ENCODE assay signal across 27 cellular contexts in genomic region chr10:58573970-58574538, GRCh38.
DNase-seq lines count a peak whose midpoint lies in the region; ATAC-seq and TF ChIP-seq lines count a peak whose summit lies in the region.
"Had no signal": no experiment of that assay in that cellular context is flagged by ENCODE, and none has a peak within 500 bp of the region (broad histone marks: within the 10 kb centered on the region; RNA-seq: fewer than 3 reads in every experiment).

No MANE protein-coding gene starts in this region.

- 66% methylated on average over 3 of the region's 3 CpGs for WGBS in smooth muscle cell (ENCODE audit: low lambda C conversion rate)

- peaks cover 7% of the 10 kb centered on the region for H3K36me3 Mint-ChIP-seq in MCF 10A (ENCODE audit: insufficient read depth, unreplicated experiment)
- H3K36me3 Mint-ChIP-seq: CD4-positive, alpha-beta memory T cell; stimulated activated naive B cell treated with anti-CD40 and anti-IgM and Interleukin-4, amounts not matched to agents 10 μg/mL and 1 μg/mL and 100 μg/mL, for 72 hours had no signal

- no peaks in the 10 kb centered on the region for H3K27me3 Mint-ChIP-seq in MCF 10A (ENCODE audit: insufficient read depth, unreplicated experiment)
- H3K27me3 Mint-ChIP-seq: stimulated activated naive B cell treated with anti-CD40 and anti-IgM and Interleukin-4, amounts not matched to agents 10 μg/mL and 1 μg/mL and 100 μg/mL, for 72 hours had no signal

- H3K9me3 Mint-ChIP-seq in MCF 10A (ENCODE audit: unreplicated experiment): no peaks in the 10 kb centered on the region
- H3K9me3 Mint-ChIP-seq: T-helper 2 cell treated with Interferon-gamma antibody and Interleukin-4, amounts not matched to agents 5 μg/mL and 100 μg/mL, for 36 hours had no signal

- DNase-seq in breast epithelium (ENCODE audit: low spot score in 2 of 2): no peak
- no peak for DNase-seq in MCF 10A (ENCODE audit: unreplicated experiment)
- DNase-seq in NCI-H82 treated with DMSO at 0.1 percent for 48 hours (lab: John Stamatoyannopoulos, UW; ENCODE audit: unreplicated experiment): peak; percentile 51
- peak; percentile 88 for DNase-seq in fibroblast of peridontal ligament (ENCODE audit: extremely low read depth)
- DNase-seq in smooth muscle cell (lab: John Stamatoyannopoulos, UW; ENCODE audit: unreplicated experiment): no peak
- no peak for DNase-seq in HCEC 1CT
- DNase-seq in GM10248 (ENCODE audit: extremely low spot score): no peak
- DNase-seq: activated CD4-positive, alpha-beta T cell treated with anti-CD3 and anti-CD28 coated beads, Interleukin-2, amount 50 U/mL, for 4 hours; amygdala; caudate nucleus; CD4-positive, alpha-beta memory T cell; DMS53; dorsolateral prefrontal cortex; glutamatergic neuron; H9; left colon; midbrain; MM.1S; NCI-H345; NK-92 treated with Interleukin-12 subunit alpha and Interleukin-12 subunit beta, amount 100 ng/mL, for 24 hours; stimulated activated CD4-positive, alpha-beta T cell treated with anti-CD3 and anti-CD28 coated beads, Interleukin-2, amount 100 ng/mL, for 24 hours; stimulated activated naive B cell treated with anti-CD40 and anti-IgM and Interleukin-4, amounts not matched to agents 10 μg/mL and 1 μg/mL and 100 μg/mL, for 72 hours; WERI-Rb-1 had no signal

- H2AFZ ChIP-seq in smooth muscle cell (ENCODE audit: low read depth): no peak overlapping the region

- H3K4me3 Mint-ChIP-seq in MCF 10A (ENCODE audit: unreplicated experiment): no peak overlapping the region
- H3K4me3 Mint-ChIP-seq: CD4-positive, alpha-beta memory T cell; H9; stimulated activated naive B cell treated with anti-CD40 and anti-IgM and Interleukin-4, amounts not matched to agents 10 μg/mL and 1 μg/mL and 100 μg/mL, for 72 hours; T-helper 2 cell treated with Interferon-gamma antibody and Interleukin-4, amounts not matched to agents 5 μg/mL and 100 μg/mL, for 36 hours had no signal

- ATAC-seq in HG02798 (IDR thresholded peaks at IDR 0.05; ENCODE audit: poor library complexity, unreplicated experiment): no peak
- ATAC-seq: left colon; stimulated activated naive B cell treated with anti-CD40 and anti-IgM and Interleukin-4, amounts not matched to agents 10 μg/mL and 1 μg/mL and 100 μg/mL, for 72 hours had no signal

- BruUV-seq in MCF 10A (replicated peaks; lab: Mats Ljungman, UMichigan): no TSS peak

- peaks cover 15% of the 10 kb centered on the region for H4K20me1 ChIP-seq in smooth muscle cell (ENCODE audit: low read depth)

- H3K36me3 ChIP-seq in breast epithelium (no peaks in the 10 kb centered on the region), smooth muscle cell (ENCODE audit: low read depth) (no peaks in the 10 kb centered on the region)
- H3K36me3 ChIP-seq: thoracic aorta, WERI-Rb-1 had no signal

- intact Hi-C loops in breast epithelium (cut with DNase I; ENCODE audit: low total_unique reads): no loop called here
- intact Hi-C loops in MCF 10A (cut with micrococcal nuclease): no loop called here

- H3K4me1 ChIP-seq in breast epithelium (peaks cover 0 to 2% of the 10 kb centered on the region in 2 donors), smooth muscle cell (ENCODE audit: low read depth) (peaks cover 7% of the 10 kb centered on the region)

- H3K27me3 ChIP-seq in breast epithelium: no peaks in the 10 kb centered on the region
- H3K27me3 ChIP-seq in smooth muscle cell (ENCODE audit: low read depth): no peaks in the 10 kb centered on the region
- H3K27me3 ChIP-seq: dorsolateral prefrontal cortex had no signal

- H3K4me3 ChIP-seq in breast epithelium (peak overlapping the region in 1 of 3 donors; percentile 7), smooth muscle cell (no peak overlapping the region)
- H3K4me3 ChIP-seq: dorsolateral prefrontal cortex, thoracic aorta had no signal

- H3K9ac ChIP-seq in smooth muscle cell (ENCODE audit: low read depth): peak overlapping the region; percentile 30

- H3F3A ChIP-seq in smooth muscle cell (ENCODE audit: low read depth): no peaks in the 10 kb centered on the region

- TF ChIP-seq CTCF in breast epithelium (IDR thresholded peaks at IDR 0.05): no peak
- no peak for TF ChIP-seq CTCF in MCF 10A (IDR thresholded peaks at IDR 0.05; ENCODE audit: unreplicated experiment)
- TF ChIP-seq CTCF in smooth muscle cell (IDR thresholded peaks at IDR 0.05; ENCODE audit: borderline replicate concordance, insufficient read depth, poor library complexity, severe bottlenecking): no peak
- no peak for TF ChIP-seq CTCF in GM10248 (IDR thresholded peaks at IDR 0.05; ENCODE audit: control extremely low read depth, extremely low read depth, low read depth, missing control alignments)

- TF ChIP-seq POLR2A in breast epithelium (IDR thresholded peaks at IDR 0.05): no peak

- peak overlapping the region; percentile 78 for H3K4me2 ChIP-seq in smooth muscle cell

- H3K79me2 ChIP-seq in smooth muscle cell (ENCODE audit: low read depth): peaks cover 39% of the 10 kb centered on the region

- H3K9me3 ChIP-seq in breast epithelium: no peaks in the 10 kb centered on the region
- H3K9me3 ChIP-seq in smooth muscle cell (replicated peaks; ENCODE audit: low read depth): no peaks in the 10 kb centered on the region
- H3K9me3 ChIP-seq: thoracic aorta had no signal

- peak overlapping the region; percentile 0 to 72 for H3K27ac ChIP-seq in breast epithelium
- peak overlapping the region; percentile 37 for H3K27ac ChIP-seq in smooth muscle cell (ENCODE audit: low read depth)
- H3K27ac ChIP-seq: dorsolateral prefrontal cortex, epithelial cell of prostate, thoracic aorta, WERI-Rb-1 had no signal

- H3K4me1 Mint-ChIP-seq in MCF 10A (ENCODE audit: insufficient read depth, unreplicated experiment): peaks cover 34% of the 10 kb centered on the region
- H3K4me1 Mint-ChIP-seq: CD4-positive, alpha-beta memory T cell; H9; stimulated activated naive B cell treated with anti-CD40 and anti-IgM and Interleukin-4, amounts not matched to agents 10 μg/mL and 1 μg/mL and 100 μg/mL, for 72 hours had no signal

- H3K27ac Mint-ChIP-seq in MCF 10A (ENCODE audit: low read depth, unreplicated experiment): no peak overlapping the region
- H3K27ac Mint-ChIP-seq: CD4-positive, alpha-beta memory T cell; H9; stimulated activated naive B cell treated with anti-CD40 and anti-IgM and Interleukin-4, amounts not matched to agents 10 μg/mL and 1 μg/mL and 100 μg/mL, for 72 hours; T-helper 2 cell treated with Interferon-gamma antibody and Interleukin-4, amounts not matched to agents 5 μg/mL and 100 μg/mL, for 36 hours had no signal

- CTCF ChIA-PET in MCF 10A (lab: Yijun Ruan, JAX) (interaction anchor here (0.6 to 1.1 kb wide), 4 partner anchors 10 to 1507 kb away, joined by 3 read pairs; no protein-coding TSS in a partner anchor), GM10248 (lab: Yijun Ruan, JAX) (no interaction called here)

- POLR2A ChIA-PET in MCF 10A (lab: Yijun Ruan, JAX) (interaction anchor here (0.6 to 1.0 kb wide), 3 partner anchors 12 to 139 kb away, joined by 3 read pairs; no protein-coding TSS in a partner anchor), GM10248 (lab: Yijun Ruan, JAX) (no interaction called here)

Comparison
In these comparisons a context has a peak if more than half of its experiments do, and no peak if none do; other contexts are left out.
1. DNase-seq: peak in NCI-H82 treated with DMSO at 0.1 percent for 48 hours (single experiment) and fibroblast of peridontal ligament (single experiment); none in breast epithelium (0 of 2), MCF 10A (single experiment), smooth muscle cell (single experiment), HCEC 1CT (single experiment) and GM10248 (single experiment).